Comparison of ENCODE assay signal across 8 cellular contexts in genomic region chr12:124911521-124911920, GRCh38. TPM values are rescaled to one million over a fixed set of nuclear protein-coding genes. Genes with fewer than 3 reads are reported as not detected.
DNase-seq lines count a peak whose midpoint lies in the region; ATAC-seq and TF ChIP-seq lines count a peak whose summit lies in the region.
"Not testable (repeated sequence)": the region's sequence is repeated elsewhere in the genome, so short reads cannot be mapped to it uniquely, and the experiment has no call there.

No MANE protein-coding gene starts in this region.

- H3K27me3 ChIP-seq in CD4-positive, CD25-positive, alpha-beta regulatory T cell (ENCODE audit: control insufficient read depth, insufficient read depth, low read length); Loucy (ENCODE audit: insufficient read depth, low read length, poor library complexity, severe bottlenecking); fibroblast of lung (ENCODE audit: control insufficient read depth, insufficient read depth, low read length); mesenchymal stem cell (ENCODE audit: control insufficient read depth in 1 of 2, insufficient read depth in 1 of 2, low read length in 2 of 2); psoas muscle (ENCODE audit: insufficient read depth in 3 of 3, low read length in 2 of 3); tibial nerve: not testable (repeated sequence)

- H2AK5ac ChIP-seq in mesenchymal stem cell (ENCODE audit: low read length, severe bottlenecking), result not testable (repeated sequence)

- not testable (repeated sequence) for TF ChIP-seq CTCF in Loucy (conservative IDR thresholded peaks at IDR 0.05; ENCODE audit: low read length); MCF 10A (IDR thresholded peaks at IDR 0.05; ENCODE audit: unreplicated experiment); fibroblast of lung (conservative IDR thresholded peaks at IDR 0.05 in 1 of 2, IDR thresholded peaks at IDR 0.05 in 1 of 2; ENCODE audit: low read depth in 1 of 2, low read length in 2 of 2); psoas muscle (IDR thresholded peaks at IDR 0.05); tibial nerve (IDR thresholded peaks at IDR 0.05)

- peak overlapping the region; percentile 44 to 82 (median 66) for H3K27ac Mint-ChIP-seq in CD4-positive, CD25-positive, alpha-beta regulatory T cell
- H3K27ac Mint-ChIP-seq in activated CD8-positive, alpha-beta memory T cell treated with anti-CD3 and anti-CD28 coated beads, Interleukin-2, amount 10 ng/mL, durations not matched to agents 7 days and 5 days, result peak overlapping the region; percentile 64
- peak overlapping the region; percentile 68 for H3K27ac Mint-ChIP-seq in MCF 10A (ENCODE audit: low read depth, unreplicated experiment)

- H3K9ac ChIP-seq in Loucy (ENCODE audit: low read depth, low read length, poor library complexity, severe bottlenecking); fibroblast of lung (ENCODE audit: insufficient read depth, low read length): not testable (repeated sequence)
- H3K9ac ChIP-seq in mesenchymal stem cell (ENCODE audit: low read length), result peak overlapping the region; percentile 87

- peaks cover 15% of the 10 kb centered on the region for H3K27me3 Mint-ChIP-seq in CD4-positive, CD25-positive, alpha-beta regulatory T cell
- H3K27me3 Mint-ChIP-seq in activated CD8-positive, alpha-beta memory T cell treated with anti-CD3 and anti-CD28 coated beads, Interleukin-2, amount 10 ng/mL, durations not matched to agents 7 days and 5 days; MCF 10A (ENCODE audit: insufficient read depth, unreplicated experiment): not testable (repeated sequence)

- H3K23ac ChIP-seq in mesenchymal stem cell (ENCODE audit: low read length in 2 of 2), result not testable (repeated sequence)

- intact Hi-C loops in MCF 10A (cut with micrococcal nuclease); psoas muscle (cut with DNase I): not testable (repeated sequence)

- H3F3A ChIP-seq in Loucy (ENCODE audit: low read depth), result not testable (repeated sequence)

- not testable (repeated sequence) for H3K9me3 ChIP-seq in CD4-positive, CD25-positive, alpha-beta regulatory T cell (ENCODE audit: control insufficient read depth in 2 of 2, low read length in 2 of 2); Loucy (ENCODE audit: insufficient read depth, low read depth, low read length); fibroblast of lung (ENCODE audit: control insufficient read depth, insufficient read depth, low read depth, low read length); mesenchymal stem cell (ENCODE audit: control insufficient read depth, low read length); psoas muscle; tibial nerve

- peaks cover 43% of the 10 kb centered on the region for H3K4me1 ChIP-seq in CD4-positive, CD25-positive, alpha-beta regulatory T cell (ENCODE audit: control insufficient read depth, insufficient read depth, low read length, poor library complexity, severe bottlenecking)
- H3K4me1 ChIP-seq in Loucy (ENCODE audit: insufficient read depth, low read length, poor library complexity, severe bottlenecking) (peaks cover 28% of the 10 kb centered on the region), psoas muscle (peaks cover 22% of the 10 kb centered on the region), tibial nerve (peaks cover 0 to 56% (median 34%) of the 10 kb centered on the region in 4 donors)
- not testable (repeated sequence) for H3K4me1 ChIP-seq in fibroblast of lung (ENCODE audit: control insufficient read depth, extremely low read depth, insufficient read depth, low read length); mesenchymal stem cell (ENCODE audit: control insufficient read depth, insufficient read depth, low read depth, low read length)

- H3K14ac ChIP-seq in mesenchymal stem cell (ENCODE audit: low read length in 2 of 2), result not testable (repeated sequence)

- peaks cover 32% of the 10 kb centered on the region for H4K20me1 ChIP-seq in Loucy (ENCODE audit: insufficient read depth, low read length, poor library complexity, severe bottlenecking)
- not testable (repeated sequence) for H4K20me1 ChIP-seq in fibroblast of lung (ENCODE audit: control insufficient read depth, extremely low read depth, insufficient read depth, low read length)

- 85% methylated on average over 2 of the region's 6 CpGs for WGBS in mesenchymal stem cell
- WGBS in psoas muscle, 3 donors, result 45 to 61% (median 48%) methylated on average over 5 to 6 of the region's 6 CpGs
- WGBS in tibial nerve, 2 donors, result 56 to 63% methylated on average over 6 of the region's 6 CpGs

- H2AFZ ChIP-seq in Loucy (ENCODE audit: low read length); fibroblast of lung (ENCODE audit: low read length); mesenchymal stem cell (ENCODE audit: low read depth, low read length): not testable (repeated sequence)

- not testable (repeated sequence) for H2BK120ac ChIP-seq in mesenchymal stem cell (ENCODE audit: low read depth, low read length)

- H3K9me3 Mint-ChIP-seq in CD4-positive, CD25-positive, alpha-beta regulatory T cell; activated CD8-positive, alpha-beta memory T cell treated with anti-CD3 and anti-CD28 coated beads, Interleukin-2, amount 10 ng/mL, durations not matched to agents 7 days and 5 days (ENCODE audit: low read depth); MCF 10A (ENCODE audit: unreplicated experiment): not testable (repeated sequence)

- peaks cover 54% of the 10 kb centered on the region for H3K79me2 ChIP-seq in Loucy (ENCODE audit: insufficient read depth, low read length)
- peaks cover 42% of the 10 kb centered on the region for H3K79me2 ChIP-seq in fibroblast of lung (ENCODE audit: control insufficient read depth, insufficient read depth, low read length)

- H3K27ac ChIP-seq in CD4-positive, CD25-positive, alpha-beta regulatory T cell (ENCODE audit: insufficient read depth, low read length, poor library complexity, severe bottlenecking); fibroblast of lung (ENCODE audit: insufficient read depth, low read length); mesenchymal stem cell (ENCODE audit: low read length, poor library complexity, severe bottlenecking): not testable (repeated sequence)
- H3K27ac ChIP-seq in psoas muscle (peak overlapping the region; percentile 75), tibial nerve (peak overlapping the region in 3 of 4 donors; percentile 50 to 63 (median 61))

- not testable (repeated sequence) for H3K18ac ChIP-seq in mesenchymal stem cell (ENCODE audit: low read depth in 1 of 2, low read length in 2 of 2)

- peaks cover 28 to 65% (median 50%) of the 10 kb centered on the region in 4 donors for H3K4me1 Mint-ChIP-seq in CD4-positive, CD25-positive, alpha-beta regulatory T cell
- peaks cover 52% of the 10 kb centered on the region for H3K4me1 Mint-ChIP-seq in activated CD8-positive, alpha-beta memory T cell treated with anti-CD3 and anti-CD28 coated beads, Interleukin-2, amount 10 ng/mL, durations not matched to agents 7 days and 5 days
- peaks cover 29% of the 10 kb centered on the region for H3K4me1 Mint-ChIP-seq in MCF 10A (ENCODE audit: insufficient read depth, unreplicated experiment)

- POLR2A ChIA-PET in MCF 10A (lab: Yijun Ruan, JAX), result interaction anchor here (0.6 to 21.4 kb wide), 9 partner anchors 11 to 1258 kb away, joined by 3 to 2121 read pairs (median 4); partner anchors contain the start of gene UBC

- not testable (repeated sequence) for H4K91ac ChIP-seq in mesenchymal stem cell (ENCODE audit: low read length)

- not testable (repeated sequence) for BruUV-seq in MCF 10A (replicated peaks; lab: Mats Ljungman, UMichigan)

- H3K4me3 Mint-ChIP-seq in CD4-positive, CD25-positive, alpha-beta regulatory T cell, result peak overlapping the region; percentile 46 to 80 (median 66)
- H3K4me3 Mint-ChIP-seq in activated CD8-positive, alpha-beta memory T cell treated with anti-CD3 and anti-CD28 coated beads, Interleukin-2, amount 10 ng/mL, durations not matched to agents 7 days and 5 days, result peak overlapping the region; percentile 65
- H3K4me3 Mint-ChIP-seq in MCF 10A (ENCODE audit: unreplicated experiment), result peak overlapping the region; percentile 77

- peak overlapping the region; percentile 67 for H3K4me3 ChIP-seq in CD4-positive, CD25-positive, alpha-beta regulatory T cell (ENCODE audit: low read depth, low read length)
- H3K4me3 ChIP-seq in Loucy (ENCODE audit: low read length, poor library complexity, severe bottlenecking) (peak overlapping the region; percentile 55), fibroblast of lung (replicated peaks in 1 of 4; ENCODE audit: control extremely low read depth in 1 of 4, insufficient read depth in 1 of 4, low read depth in 3 of 4, low read length in 4 of 4) (peak overlapping the region; percentile 33 to 81 (median 56)), mesenchymal stem cell (ENCODE audit: insufficient read depth in 1 of 2, low read depth in 1 of 2, low read length in 2 of 2) (peak overlapping the region in 1 of 2 experiments; percentile 75), psoas muscle (peak overlapping the region; percentile 62), tibial nerve (peak overlapping the region in 2 of 4 donors; percentile 32 to 33)

- not testable (repeated sequence) for TF ChIP-seq EP300 in tibial nerve (IDR thresholded peaks at IDR 0.05)

- not testable (repeated sequence) for H4K8ac ChIP-seq in mesenchymal stem cell (ENCODE audit: low read length)

- H3K4me2 ChIP-seq in Loucy (ENCODE audit: low read depth, low read length, poor library complexity, severe bottlenecking) (peak overlapping the region; percentile 67), fibroblast of lung (ENCODE audit: extremely low read depth, insufficient read depth, low read length) (peak overlapping the region; percentile 76), mesenchymal stem cell (ENCODE audit: low read length, poor library complexity, severe bottlenecking) (peak overlapping the region; percentile 62)

- H3K4ac ChIP-seq in mesenchymal stem cell (ENCODE audit: low read depth in 1 of 2, low read length in 2 of 2), result not testable (repeated sequence)

- H2BK12ac ChIP-seq in mesenchymal stem cell (ENCODE audit: low read length in 2 of 2), result not testable (repeated sequence)

- not testable (repeated sequence) for H3K79me1 ChIP-seq in mesenchymal stem cell (replicated peaks; ENCODE audit: low read length, poor library complexity, severe bottlenecking)

- CTCF ChIA-PET in activated CD8-positive, alpha-beta memory T cell treated with anti-CD3 and anti-CD28 coated beads, Interleukin-2, amount 10 ng/mL, durations not matched to agents 7 days and 5 days (lab: Charles Lee), result interaction anchor here (2.0 to 25.8 kb wide), 2 partner anchors 16 to 30 kb away, joined by 4 to 553 read pairs; no protein-coding TSS in a partner anchor
- CTCF ChIA-PET in MCF 10A (lab: Yijun Ruan, JAX), result interaction anchor here (8.6 kb wide), 1 partner anchor 26 kb away, joined by 200 read pairs; no protein-coding TSS in a partner anchor

- TF ChIP-seq POLR2A in tibial nerve (IDR thresholded peaks at IDR 0.05), result not testable (repeated sequence)

- not testable (repeated sequence) for H3K9me2 ChIP-seq in Loucy (replicated peaks; ENCODE audit: low read depth, low read length)

- peaks cover 23% of the 10 kb centered on the region for H3K36me3 ChIP-seq in CD4-positive, CD25-positive, alpha-beta regulatory T cell (ENCODE audit: control insufficient read depth, insufficient read depth, low read length)
- peaks cover 29% of the 10 kb centered on the region; the same call in 1 of the 2 replicates for H3K36me3 ChIP-seq in Loucy (ENCODE audit: insufficient read depth, low read length)
- H3K36me3 ChIP-seq in fibroblast of lung (ENCODE audit: control insufficient read depth, insufficient read depth, low read length), result peaks cover 11% of the 10 kb centered on the region
- peaks cover 17 to 36% of the 10 kb centered on the region in 2 experiments for H3K36me3 ChIP-seq in mesenchymal stem cell (ENCODE audit: control insufficient read depth in 1 of 2, insufficient read depth in 2 of 2, low read depth in 1 of 2, low read length in 2 of 2)
- peaks cover 3 to 29% of the 10 kb centered on the region in 2 donors for H3K36me3 ChIP-seq in psoas muscle (ENCODE audit: insufficient read depth in 1 of 2, low read depth in 1 of 2)
- H3K36me3 ChIP-seq in tibial nerve, result peaks cover 0 to 28% (median 0%) of the 10 kb centered on the region in 3 donors

- not testable (repeated sequence) for H2BK15ac ChIP-seq in mesenchymal stem cell (ENCODE audit: low read depth, poor library complexity, severe bottlenecking)

- not testable (repeated sequence) for DNase-seq in CD4-positive, CD25-positive, alpha-beta regulatory T cell; activated CD8-positive, alpha-beta memory T cell treated with anti-CD3 and anti-CD28 coated beads, Interleukin-2, amount 10 ng/mL, durations not matched to agents 7 days and 5 days; MCF 10A (ENCODE audit: unreplicated experiment); fibroblast of lung (ENCODE audit: low read depth in 2 of 2); psoas muscle; tibial nerve (ENCODE audit: low spot score in 2 of 2)
- peak; percentile 21 for DNase-seq in mesenchymal stem cell

- ATAC-seq in CD4-positive, CD25-positive, alpha-beta regulatory T cell (ENCODE audit: low read depth in 2 of 2); activated CD8-positive, alpha-beta memory T cell treated with anti-CD3 and anti-CD28 coated beads, Interleukin-2, amount 10 ng/mL, durations not matched to agents 7 days and 5 days; psoas muscle: not testable (repeated sequence)

- H2BK5ac ChIP-seq in mesenchymal stem cell (ENCODE audit: low read depth, low read length, poor library complexity, severe bottlenecking), result not testable (repeated sequence)

- peaks cover 31% of the 10 kb centered on the region for H3K36me3 Mint-ChIP-seq in CD4-positive, CD25-positive, alpha-beta regulatory T cell
- peaks cover 42% of the 10 kb centered on the region for H3K36me3 Mint-ChIP-seq in activated CD8-positive, alpha-beta memory T cell treated with anti-CD3 and anti-CD28 coated beads, Interleukin-2, amount 10 ng/mL, durations not matched to agents 7 days and 5 days
- H3K36me3 Mint-ChIP-seq in MCF 10A (ENCODE audit: insufficient read depth, unreplicated experiment), result peaks cover 66% of the 10 kb centered on the region

RNA-seq across cellular contexts. Expression of gene UBC, which starts 2.9 kb away (rescaled TPM):
- 2,012 TPM for total RNA-seq in CD4-positive, CD25-positive, alpha-beta regulatory T cell
- polyA plus RNA-seq in CD4-positive, CD25-positive, alpha-beta regulatory T cell, result 1,000 to 10,000 TPM; 1,179 to 1,557 (median 1,450) TPM
- 1,000 to 10,000 TPM; 1,159 to 1,188 TPM for total RNA-seq in activated CD8-positive, alpha-beta memory T cell treated with anti-CD3 and anti-CD28 coated beads, Interleukin-2, amount 10 ng/mL, durations not matched to agents 7 days and 5 days
- total RNA-seq in MCF 10A (2022) (1,485 and 1,602 TPM in 2 replicates), fibroblast of lung (1,743 and 2,362 TPM in 2 replicates), psoas muscle (over 10,000 TPM in 1 of 4 donors, 1,000 to 10,000 TPM in 3; 2,036 to 18,039 (median 3,061) TPM), tibial nerve (1,000 to 10,000 TPM; 1,276 to 1,840 (median 1,378) TPM)
- polyA plus RNA-seq in fibroblast of lung (2,019 and 3,087 TPM in 2 replicates), psoas muscle (1,000 to 10,000 TPM; 2,132 to 9,997 (median 2,719) TPM)
- 1,272 and 1,540 TPM in 2 replicates for polyA plus RNA-seq in fibroblast of lung (2012)
- 2,337 and 2,675 TPM in 2 replicates for polyA minus RNA-seq in fibroblast of lung (ENCODE audit: low replicate concordance)
- 1,267 TPM for polyA plus RNA-seq in mesenchymal stem cell (2013, experiment 1 of 2)
- polyA plus RNA-seq in mesenchymal stem cell (2013, experiment 2 of 2), result 1,268 TPM

RNA-seq across cellular contexts. Expression of gene SCARB1, which starts 47.9 kb away (rescaled TPM):
- total RNA-seq in CD4-positive, CD25-positive, alpha-beta regulatory T cell, result 1.2 TPM
- polyA plus RNA-seq in CD4-positive, CD25-positive, alpha-beta regulatory T cell, result under 1 TPM; 0.52 to 0.81 (median 0.69) TPM
- total RNA-seq in activated CD8-positive, alpha-beta memory T cell treated with anti-CD3 and anti-CD28 coated beads, Interleukin-2, amount 10 ng/mL, durations not matched to agents 7 days and 5 days, result 10 to 100 TPM; 12.6 to 17.2 TPM
- 48.2 and 71.0 TPM in 2 replicates for total RNA-seq in MCF 10A (2022)
- 5.1 and 14.7 TPM in 2 replicates for total RNA-seq in fibroblast of lung
- polyA plus RNA-seq in fibroblast of lung, result 32.5 and 39.4 TPM in 2 replicates
- 35.6 and 39.8 TPM in 2 replicates for polyA plus RNA-seq in fibroblast of lung (2012)
- polyA minus RNA-seq in fibroblast of lung (ENCODE audit: low replicate concordance), result 69.9 and 70.9 TPM in 2 replicates
- polyA plus RNA-seq in mesenchymal stem cell (2013, experiment 1 of 2), result 69.1 TPM
- polyA plus RNA-seq in mesenchymal stem cell (2013, experiment 2 of 2), result 62.0 TPM
- total RNA-seq in psoas muscle, result 10 to 100 TPM in 2 of 4 donors, 1 to 10 TPM in 2; 9.1 to 19.6 (median 12.6) TPM
- 1 to 10 TPM; 5.7 to 8.6 (median 7.9) TPM for polyA plus RNA-seq in psoas muscle
- total RNA-seq in tibial nerve, result 10 to 100 TPM; 15.3 to 55.3 (median 29.7) TPM
